In the genomic region with DNA sequence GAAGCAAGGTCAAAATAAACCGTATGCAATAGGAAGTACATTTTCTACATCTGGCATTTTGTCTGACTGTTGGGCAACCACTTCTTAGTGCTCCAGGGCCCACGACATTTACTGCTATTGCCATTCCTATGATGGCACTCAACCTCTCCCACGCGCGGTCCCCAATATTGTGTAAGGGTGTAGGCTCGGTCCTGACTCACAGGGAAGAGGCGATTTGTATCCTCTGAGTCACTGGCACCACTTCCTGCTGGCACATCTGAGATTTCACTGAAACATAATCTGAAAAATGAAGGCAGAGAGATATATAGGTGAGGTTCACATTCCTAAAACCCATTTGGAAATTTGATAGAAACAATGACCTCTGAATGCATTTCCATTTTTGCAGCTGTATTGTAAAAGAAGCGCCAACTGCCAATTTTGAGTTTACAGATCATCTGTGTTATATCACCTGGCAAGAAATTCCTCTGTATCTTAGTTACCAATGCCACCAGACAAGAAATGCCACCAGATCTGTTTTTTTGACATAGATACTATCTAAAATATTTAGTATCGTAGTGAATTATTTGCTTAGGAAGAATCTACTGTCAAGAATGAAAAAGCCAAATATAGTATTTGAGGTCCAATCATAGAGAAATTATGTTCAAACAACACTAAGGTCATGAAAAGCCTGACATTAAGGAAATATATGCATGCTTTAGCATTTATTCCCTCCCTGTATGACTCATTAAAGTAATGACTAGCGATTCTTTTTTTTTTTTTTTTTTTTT, we compare ENCODE assay signal across 10 cellular contexts. TPM values are rescaled to one million over a fixed set of nuclear protein-coding genes. Genes with fewer than 3 reads are reported as not detected.
DNase-seq lines count a peak whose midpoint lies in the region; ATAC-seq, FAIRE-seq and TF ChIP-seq lines count a peak whose summit lies in the region.
"Had no signal": no experiment of that assay in that cellular context is flagged by ENCODE, and none has a peak within 500 bp of the region (broad histone marks: within the 10 kb centered on the region; RNA-seq: fewer than 3 reads in every experiment).

No MANE protein-coding gene starts in this region.

- CTCF ChIA-PET in K562 (lab: Yijun Ruan, JAX; ENCODE audit: low intra/inter-chr PET ratio) (interaction anchor here (0.7 kb wide), 1 partner anchor 248 kb away, joined by 4 read pairs; no protein-coding TSS in a partner anchor), OCI-LY7 (lab: Charles Lee; ENCODE audit: unreplicated experiment) (no interaction called here), HEK293T (lab: Yijun Ruan, JAX) (no interaction called here)

- DNase-seq in COLO829 (ENCODE audit: low spot score) (peak; percentile 70), HT1080 (ENCODE audit: low read depth) (peak; percentile 96), K562 (ENCODE audit: extremely low read depth in 1 of 4, low spot score in 3 of 4) (no peak), myocyte (ENCODE audit: low read depth) (peak; percentile 60), OCI-LY7 (ENCODE audit: low spot score) (no peak), HEK293T (ENCODE audit: extremely low spot score) (no peak)

- FAIRE-seq in K562 (lab: Jason Lieb, UNC), result no peak

- peaks cover 62% of the 10 kb centered on the region for H3K79me2 ChIP-seq in K562 (ENCODE audit: control insufficient read depth, insufficient read depth, low read length)
- H3K79me2 ChIP-seq in OCI-LY7 (ENCODE audit: insufficient read depth, low read depth, low read length), result no peaks in the 10 kb centered on the region

- no peak overlapping the region for H3K9ac ChIP-seq in K562 (ENCODE audit: insufficient read depth in 1 of 2, low read depth in 2 of 2, low read length in 2 of 2)

- H3K9me2 ChIP-seq in OCI-LY7 (ENCODE audit: insufficient read depth, low read length), result no peaks in the 10 kb centered on the region

- POLR2A ChIA-PET in K562 (lab: Yijun Ruan, JAX), result no interaction called here
- POLR2A ChIA-PET in OCI-LY7 (lab: Charles Lee), result no interaction called here
- POLR2A ChIA-PET in HEK293T (lab: Yijun Ruan, JAX), result no interaction called here

- in situ Hi-C loops in K562 (cut with MboI), result loop anchor here (5.0 to 10.0 kb wide), 2 partner anchors 160 to 298 kb away; no protein-coding TSS in a partner anchor

- no peak for TF ChIP-seq CTCF in K562 (IDR thresholded peaks at IDR 0.05 in 2 of 3, conservative IDR thresholded peaks at IDR 0.05 in 1 of 3; ENCODE audit: insufficient read depth in 2 of 3, low read depth in 1 of 3, low read length in 3 of 3)
- TF ChIP-seq CTCF in OCI-LY7 (conservative IDR thresholded peaks at IDR 0.05; ENCODE audit: low read length), result no peak

- whole genome bisulfite sequencing in K562 (ENCODE audit: insufficient coverage, low coverage, missing lambda C conversion rate), result 91% methylated on average over 10 of the region's 10 CpGs

- BruUV-seq in K562 (replicated peaks; lab: Mats Ljungman, UMichigan) (no TSS peak), OCI-LY7 (replicated peaks; lab: Mats Ljungman, UMichigan) (no TSS peak)

- H3K4me3 ChIP-seq in K562 (no peak overlapping the region), OCI-LY7 (ENCODE audit: low read depth, low read length, poor library complexity, severe bottlenecking) (no peak overlapping the region)
- H3K4me3 ChIP-seq: SK-N-MC had no signal

- H3K27ac ChIP-seq in K562 (ENCODE audit: extremely low read depth, low read depth, low read length) (no peak overlapping the region), OCI-LY7 (ENCODE audit: low read depth, low read length, poor library complexity, severe bottlenecking) (no peak overlapping the region)
- H3K27ac ChIP-seq: SK-N-MC had no signal

- intact Hi-C loops in K562 (cut with micrococcal nuclease) (loop anchor here (5.0 to 10.0 kb wide), 2 partner anchors 150 to 187 kb away; no protein-coding TSS in a partner anchor), OCI-LY7 (cut with micrococcal nuclease; ENCODE audit: unreplicated experiment) (loop anchor here (5.0 kb wide), 1 partner anchor 158 kb away; no protein-coding TSS in a partner anchor)

- H2AFZ ChIP-seq in K562 (ENCODE audit: low read depth, low read length), result no peak overlapping the region
- H2AFZ ChIP-seq in OCI-LY7 (ENCODE audit: low read length), result no peak overlapping the region

- H3K9me1 ChIP-seq in K562 (ENCODE audit: control insufficient read depth, insufficient read depth, low read length), result no peaks in the 10 kb centered on the region

- no peak overlapping the region for H3K4me2 ChIP-seq in K562 (ENCODE audit: insufficient read depth, low read length)
- H3K4me2 ChIP-seq in OCI-LY7 (ENCODE audit: low read length), result no peak overlapping the region

- H4K20me1 ChIP-seq in K562 (replicated peaks; ENCODE audit: control insufficient read depth, insufficient read depth, low read length) (no peaks in the 10 kb centered on the region), OCI-LY7 (ENCODE audit: insufficient read depth, low read length) (no peaks in the 10 kb centered on the region)

- peaks cover 24% of the 10 kb centered on the region; the same call in 2 of the 3 replicates for H3K36me3 ChIP-seq in K562 (ENCODE audit: control insufficient read depth, insufficient read depth, low read length)
- no peaks in the 10 kb centered on the region for H3K36me3 ChIP-seq in OCI-LY7 (ENCODE audit: insufficient read depth, low read length)

- no peak for TF ChIP-seq POLR2A in K562 (conservative IDR thresholded peaks at IDR 0.05)

- H3K9me3 ChIP-seq in K562 (replicated peaks; ENCODE audit: control insufficient read depth, insufficient read depth, low read depth, low read length) (no peaks in the 10 kb centered on the region; the same call in 1 of the 2 replicates), OCI-LY7 (ENCODE audit: low read length) (no peaks in the 10 kb centered on the region)

- no peaks in the 10 kb centered on the region for H3K27me3 ChIP-seq in K562 (ENCODE audit: control insufficient read depth in 2 of 2, insufficient read depth in 2 of 2, low read length in 2 of 2)

- H3K4me1 ChIP-seq in K562 (replicated peaks in 1 of 2; ENCODE audit: control insufficient read depth in 2 of 2, insufficient read depth in 2 of 2, low read length in 2 of 2), result peaks cover 4 to 23% of the 10 kb centered on the region in 2 experiments; a peak in 3 of 5 replicates
- H3K4me1 ChIP-seq in OCI-LY7 (ENCODE audit: insufficient read depth, low read length, poor library complexity, severe bottlenecking), result no peaks in the 10 kb centered on the region

- ATAC-seq in K562 (no peak), HG03442 (IDR thresholded peaks at IDR 0.05; ENCODE audit: unreplicated experiment) (no peak), GM21447 (IDR thresholded peaks at IDR 0.05; ENCODE audit: unreplicated experiment) (no peak)

- TF ChIP-seq EP300 in K562 (IDR thresholded peaks at IDR 0.05; ENCODE audit: low read length), result no peak

- TF ChIP-seq RAD21 in K562 (CRISPR knock-in tag; conservative IDR thresholded peaks at IDR 0.05 in 1 of 2, IDR thresholded peaks at IDR 0.05 in 1 of 2), result no peak

TF ChIP-seq in K562, 482 proteins besides CTCF, POLR2A, EP300 and RAD21 (continues in another document):
- TF ChIP-seq ZNF263 (CRISPR knock-in tag; IDR thresholded peaks at IDR 0.05; ENCODE audit: borderline replicate concordance) (no peak), POLR2AphosphoS5 (IDR thresholded peaks at IDR 0.05; ENCODE audit: control insufficient read depth, insufficient read depth, low read depth, low read length) (peak; percentile 41; the same call in 1 of the 2 replicates)

TF ChIP-seq in HEK293T, 16 proteins besides CTCF, POLR2A, EP300 and RAD21:
- no peak for TF ChIP-seq SP1 (IDR thresholded peaks at IDR 0.05)
- TF ChIP-seq LEF1 (IDR thresholded peaks at IDR 0.05; ENCODE audit: borderline replicate concordance), result no peak
- TF ChIP-seq NFRKB (IDR thresholded peaks at IDR 0.05), result no peak
- TF ChIP-seq, protein P1, sequence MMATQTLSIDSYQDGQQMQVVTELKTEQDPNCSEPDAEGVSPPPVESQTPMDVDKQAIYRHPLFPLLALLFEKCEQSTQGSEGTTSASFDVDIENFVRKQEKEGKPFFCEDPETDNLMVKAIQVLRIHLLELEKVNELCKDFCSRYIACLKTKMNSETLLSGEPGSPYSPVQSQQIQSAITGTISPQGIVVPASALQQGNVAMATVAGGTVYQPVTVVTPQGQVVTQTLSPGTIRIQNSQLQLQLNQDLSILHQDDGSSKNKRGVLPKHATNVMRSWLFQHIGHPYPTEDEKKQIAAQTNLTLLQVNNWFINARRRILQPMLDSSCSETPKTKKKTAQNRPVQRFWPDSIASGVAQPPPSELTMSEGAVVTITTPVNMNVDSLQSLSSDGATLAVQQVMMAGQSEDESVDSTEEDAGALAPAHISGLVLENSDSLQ (IDR thresholded peaks at IDR 0.05), result no peak
- no peak for TF ChIP-seq FOXK2 (IDR thresholded peaks at IDR 0.05)
- TF ChIP-seq HDGF (IDR thresholded peaks at IDR 0.05; ENCODE audit: borderline replicate concordance), result no peak
- no peak for TF ChIP-seq ZNF384 (IDR thresholded peaks at IDR 0.05)
- TF ChIP-seq FOXA1 (IDR thresholded peaks at IDR 0.05), result no peak

RNA-seq across cellular contexts. Expression of a gene that starts 9.8 kb away (rescaled TPM):
- not detected in 2 replicates for total RNA-seq in HT1080 (2014; rRNA removed; shearing (Covaris generic))
- polyA plus RNA-seq in HT1080 (2015; cell fraction: cytosol; rRNA removed), result not detected in 2 replicates
- not detected in 2 replicates for polyA plus RNA-seq in HT1080 (2015; cell fraction: nucleus; rRNA removed)
- 6.4 and 18.1 TPM in 2 replicates for total RNA-seq in K562 (2011; cell fraction: chromatin; rRNA removed; ENCODE audit: low replicate concordance)
- 3.8 and 5.1 TPM in 2 replicates for total RNA-seq in K562 (2011; cell fraction: nucleolus; rRNA removed)
- total RNA-seq in K562 (2011; cell fraction: nucleoplasm; rRNA removed), result 12.1 and 22.8 TPM in 2 replicates
- total RNA-seq in K562 (2014; rRNA removed) (2.5 and 3.9 TPM in 2 replicates), K562 (2014; rRNA removed; fragmentation: Illumina TruSeq; extraction: Trizol) (5.0 and 7.3 TPM in 2 replicates), K562 (2015; rRNA removed; fragmentation: Illumina TruSeq; extraction: Trizol) (2.4 and 2.6 TPM in 2 replicates), K562 (2021) (2.9 and 4.5 TPM in 2 replicates), myocyte (0.05 TPM in 1 of 2 replicates, not detected in the other), OCI-LY7 (2022) (not detected in 2 replicates)
- polyA plus RNA-seq in K562 (2011; rRNA removed) (2.7 and 7.2 TPM in 2 replicates), K562 (2014; fragmentation: Illumina TruSeq; extraction: Trizol) (2.3 and 4.5 TPM in 2 replicates), K562 (2014; fragmentation: Nextera tagmentation; extraction: Ambion mirVana) (1 to 10 TPM in 1 of 2 experiments, under 1 TPM in 1; 0.97 to 1.2 TPM), K562 (2014; rRNA removed) (1.5 and 3.1 TPM in 2 replicates)
- 0.89 and 4.7 TPM in 2 replicates for polyA plus RNA-seq in K562 (2011; cell fraction: cytosol; rRNA removed)
- polyA plus RNA-seq in K562 (2011; cell fraction: nucleus; rRNA removed), result 2.5 and 7.7 TPM in 2 replicates
- 1.9 and 2.3 TPM in 2 replicates for polyA plus RNA-seq in K562 (2012)
- polyA minus RNA-seq in K562 (2011; rRNA and poly(A)+ RNA removed), result 3.3 and 10.0 TPM in 2 replicates
- 1.0 and 3.7 TPM in 2 replicates for polyA minus RNA-seq in K562 (2011; cell fraction: cytosol; rRNA and poly(A)+ RNA removed)
- polyA minus RNA-seq in K562 (2011; cell fraction: nucleus; rRNA and poly(A)+ RNA removed), result 5.1 and 13.9 TPM in 2 replicates
- not detected for polyA plus RNA-seq in myocyte (2012)
- not detected in 2 replicates for total RNA-seq in OCI-LY7 (2014; rRNA removed; shearing (Covaris generic))
- polyA plus RNA-seq: liver had no signal

Comparison
In these comparisons a context has a peak if more than half of its experiments do, and no peak if none do; other contexts are left out.
1. DNase-seq: peak in COLO829 (single experiment), HT1080 (single experiment) and myocyte (single experiment); none in K562 (0 of 4), OCI-LY7 (single experiment) and HEK293T (single experiment).